ENCODE assay signal across 25 cellular contexts in the genomic region with DNA sequence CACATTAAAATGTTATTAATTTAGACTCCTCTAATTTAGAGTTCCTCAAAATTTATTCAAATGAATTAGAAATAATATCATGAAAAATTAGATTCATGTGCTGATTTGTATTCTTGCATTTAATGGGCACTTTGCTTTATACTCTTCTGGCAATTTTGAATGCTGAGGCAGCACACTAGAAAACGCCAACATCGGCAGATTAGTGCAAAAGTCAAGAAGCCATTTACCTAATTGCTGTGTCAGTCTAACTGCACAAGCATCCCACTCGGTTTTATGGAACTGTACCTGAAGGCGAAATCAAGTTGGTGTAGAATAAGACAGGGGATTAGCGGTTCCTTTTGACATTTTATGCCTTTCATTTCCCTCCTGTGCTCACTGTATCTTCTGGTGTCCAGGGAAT.
DNase-seq lines count a peak whose midpoint lies in the region; ATAC-seq, FAIRE-seq and TF ChIP-seq lines count a peak whose summit lies in the region.
"Had no signal": no experiment of that assay in that cellular context is flagged by ENCODE, and none has a peak within 500 bp of the region (broad histone marks: within the 10 kb centered on the region; RNA-seq: fewer than 3 reads in every experiment).

No MANE protein-coding gene starts in this region.

- DNase-seq in NCI-H748 (lab: John Stamatoyannopoulos, UW; ENCODE audit: unreplicated experiment) (peak; percentile 24), NCI-H748 treated with DMSO at 0.1 percent for 48 hours (lab: John Stamatoyannopoulos, UW) (no peak), NCI-H2227 (lab: John Stamatoyannopoulos, UW; ENCODE audit: unreplicated experiment) (peak; percentile 3), H1 (ENCODE audit: low read depth in 1 of 2, low spot score in 2 of 2) (no peak), hippocampal formation (lab: John Stamatoyannopoulos, UW) (no peak)
- DNase-seq: C1 segment of cervical spinal cord; Caco-2; CD4-positive, alpha-beta memory T cell; GOT3; HCEC 1CT; NCI-H146; NCI-H1930; NCI-H2107; NCI-H226; NCI-H510A; NCI-H774; PC-9; Right ventricle myocardium superior; T-helper 1 cell had no signal

- H3K27ac ChIP-seq in H1 (ENCODE audit: low read depth, low read length) (no peak overlapping the region), neural cell (ENCODE audit: low read length) (peak overlapping the region; percentile 21)
- H3K27ac ChIP-seq: PC-9, SJSA1 had no signal

- H3K56ac ChIP-seq in H1 (replicated peaks; ENCODE audit: insufficient read length, low read depth, low read length), result no peak overlapping the region

- H2AFZ ChIP-seq in H1 (ENCODE audit: low read length) (0 out of 2 replicates have a peak overlapping the region, but pooled peaks have one; percentile 58), neural cell (ENCODE audit: low read depth, low read length) (no peak overlapping the region)
- H2AFZ ChIP-seq: PC-9 had no signal

- H3K4me3 ChIP-seq in H1 (ENCODE audit: extremely low read depth in 1 of 4, insufficient read depth in 2 of 4, low read depth in 3 of 4, low read length in 4 of 4) (no peak overlapping the region), neural cell (ENCODE audit: low read length) (peak overlapping the region; percentile 24)
- H3K4me3 ChIP-seq: K562, PC-9, SJSA1 had no signal

- TF ChIP-seq EP300 in H1 (IDR thresholded peaks at IDR 0.05; ENCODE audit: borderline replicate concordance in 1 of 2, low read depth in 2 of 2, low read length in 2 of 2) (no peak), neural cell (conservative IDR thresholded peaks at IDR 0.05; ENCODE audit: poor library complexity, severe bottlenecking) (peak; percentile 33)

- no peak overlapping the region for H4K5ac ChIP-seq in H1 (ENCODE audit: insufficient read length, low read depth, low read length)

- FAIRE-seq in H1 (lab: Jason Lieb, UNC), result no peak
- FAIRE-seq: G401.6, K562 had no signal

- POLR2A ChIA-PET in H1 (lab: Charles Lee; ENCODE audit: partially characterized antibody), result no interaction called here

- CTCF ChIA-PET in H1 (lab: Charles Lee; ENCODE audit: partially characterized antibody), result no interaction called here

- ATAC-seq in GM19035 (IDR thresholded peaks at IDR 0.05; ENCODE audit: unreplicated experiment) (no peak), HG02970 (IDR thresholded peaks at IDR 0.05; ENCODE audit: low FRiP score, unreplicated experiment) (no peak)
- ATAC-seq: K562 had no signal

- H3K4ac ChIP-seq in H1 (replicated peaks; ENCODE audit: insufficient read length, low read depth, low read length), result no peak overlapping the region

- no peak overlapping the region for H3K14ac ChIP-seq in H1 (ENCODE audit: insufficient read length)

- no peak overlapping the region for H2BK12ac ChIP-seq in H1 (ENCODE audit: low read depth, low read length)

- H3K9me3 ChIP-seq in H1 (ENCODE audit: insufficient read depth in 2 of 2, low read depth in 1 of 2, low read length in 1 of 2) (no peaks in the 10 kb centered on the region), neural cell (ENCODE audit: low read length) (no peaks in the 10 kb centered on the region)
- H3K9me3 ChIP-seq: Caco-2, SJSA1 had no signal

- H3K27me3 ChIP-seq in H1 (replicated peaks in 1 of 4; ENCODE audit: control insufficient read depth in 3 of 4, extremely low read depth in 1 of 4, insufficient read depth in 3 of 4, low read length in 3 of 4) (peaks cover 0 to 1% (median 0%) of the 10 kb centered on the region in 4 experiments; a peak in 1 of 7 replicates), neural cell (ENCODE audit: insufficient read depth, low read depth, low read length) (no peaks in the 10 kb centered on the region)
- H3K27me3 ChIP-seq: SJSA1 had no signal

- H3K9me2 ChIP-seq in neural cell (ENCODE audit: insufficient read depth, low read length), result no peaks in the 10 kb centered on the region

- H2BK15ac ChIP-seq in H1 (ENCODE audit: low read length), result no peak overlapping the region

- no peaks in the 10 kb centered on the region for H3K79me2 ChIP-seq in H1 (ENCODE audit: control insufficient read depth in 1 of 2, insufficient read depth in 2 of 2, low read length in 2 of 2)
- no peaks in the 10 kb centered on the region for H3K79me2 ChIP-seq in neural cell (replicated peaks; ENCODE audit: insufficient read depth, low read length)

- no peak overlapping the region for H3K4me2 ChIP-seq in H1 (ENCODE audit: insufficient read depth in 1 of 2, low read depth in 2 of 2, low read length in 2 of 2)
- H3K4me2 ChIP-seq in neural cell (ENCODE audit: low read length), result peak overlapping the region; percentile 20
- H3K4me2 ChIP-seq: PC-9 had no signal

- no peaks in the 10 kb centered on the region for H3K23me2 ChIP-seq in H1 (ENCODE audit: low read depth, low read length)

- H3K9ac ChIP-seq in H1 (replicated peaks in 1 of 4; ENCODE audit: extremely low read depth in 1 of 4, low read depth in 3 of 4, low read length in 3 of 4) (no peak overlapping the region), neural cell (ENCODE audit: low read length) (no peak overlapping the region)

- H2BK5ac ChIP-seq in H1 (ENCODE audit: low read depth, low read length), result no peak overlapping the region

- no peak for TF ChIP-seq RAD21 in H1 (IDR thresholded peaks at IDR 0.05 in 1 of 2, conservative IDR thresholded peaks at IDR 0.05 in 1 of 2; ENCODE audit: low read depth in 2 of 2, low read length in 2 of 2)
- no peak for TF ChIP-seq RAD21 in neural cell (conservative IDR thresholded peaks at IDR 0.05)

- H4K20me1 ChIP-seq in H1 (replicated peaks in 1 of 2; ENCODE audit: control insufficient read depth in 1 of 2, insufficient read depth in 2 of 2, low read length in 2 of 2), result no peaks in the 10 kb centered on the region
- no peaks in the 10 kb centered on the region for H4K20me1 ChIP-seq in neural cell (ENCODE audit: insufficient read depth)

- H3K36me3 ChIP-seq in H1 (ENCODE audit: control insufficient read depth in 2 of 4, insufficient read depth in 4 of 4, low read length in 3 of 4) (no peaks in the 10 kb centered on the region), neural cell (ENCODE audit: insufficient read depth, low read length) (no peaks in the 10 kb centered on the region)
- H3K36me3 ChIP-seq: SJSA1 had no signal

- WGBS in H1 (ENCODE audit: extremely low coverage in 1 of 2, insufficient coverage in 1 of 2, insufficient read length in 1 of 2, insufficient replicate concordance in 2 of 2, low coverage in 1 of 2, low lambda C conversion rate in 2 of 2, missing lambda C conversion rate in 1 of 2), 2 experiments, result 95% methylated on average over 5 of the region's 5 CpGs; no CpG with 5 or more reads in 1 of the 2 experiments

- H2BK120ac ChIP-seq in H1 (replicated peaks; ENCODE audit: low read depth, low read length), result no peak overlapping the region

- H2BK20ac ChIP-seq in H1 (ENCODE audit: low read length), result no peak overlapping the region

- no peak overlapping the region for H4K8ac ChIP-seq in H1 (ENCODE audit: extremely low read depth, insufficient read depth, low read length)

- H2AK5ac ChIP-seq in H1 (ENCODE audit: low read depth, low read length), result no peak overlapping the region

- H3K23ac ChIP-seq in H1 (ENCODE audit: insufficient read length), result no peak overlapping the region

- H4K91ac ChIP-seq in H1 (replicated peaks; ENCODE audit: insufficient read length, low read length), result no peak overlapping the region

- H3F3A ChIP-seq in neural cell (ENCODE audit: insufficient read depth, low read length, poor library complexity, severe bottlenecking), result no peaks in the 10 kb centered on the region

- no peaks in the 10 kb centered on the region for H3K79me1 ChIP-seq in H1 (ENCODE audit: low read depth, low read length)

- H3K18ac ChIP-seq in H1 (ENCODE audit: extremely low read depth, low read length), result no peak overlapping the region

- no peaks in the 10 kb centered on the region; a peak in 2 of 7 replicates for H3K4me1 ChIP-seq in H1 (replicated peaks in 1 of 4; ENCODE audit: control insufficient read depth in 3 of 4, insufficient read depth in 4 of 4, low read length in 3 of 4)
- H3K4me1 ChIP-seq: Caco-2, SJSA1 had no signal

- TF ChIP-seq CTCF in H1 (IDR thresholded peaks at IDR 0.05; ENCODE audit: control extremely low read depth in 1 of 3, insufficient read depth in 1 of 3, low read depth in 1 of 3, low read length in 3 of 3) (no peak), neural cell (IDR thresholded peaks at IDR 0.05; ENCODE audit: poor library complexity, severe bottlenecking) (no peak)

- TF ChIP-seq POLR2A in H1 (IDR thresholded peaks at IDR 0.05; ENCODE audit: control extremely low read depth in 1 of 2, low read depth in 2 of 2, low read length in 2 of 2), result no peak

TF ChIP-seq in H1, 55 proteins besides CTCF, POLR2A, EP300 and RAD21:
- TF ChIP-seq CHD1 (IDR thresholded peaks at IDR 0.05; ENCODE audit: low read depth, low read length), result no peak
- TF ChIP-seq MAFK (IDR thresholded peaks at IDR 0.05; ENCODE audit: low read depth, low read length), result peak; percentile 32; the same call in 1 of the 2 replicates
- no peak for TF ChIP-seq CREB1 (IDR thresholded peaks at IDR 0.05)
- no peak for TF ChIP-seq RBBP5 (IDR thresholded peaks at IDR 0.05; ENCODE audit: borderline replicate concordance, low read depth, low read length)

TF ChIP-seq in neural cell, 6 proteins besides CTCF, POLR2A, EP300 and RAD21 (continues in another document):
- TF ChIP-seq, protein P1, sequence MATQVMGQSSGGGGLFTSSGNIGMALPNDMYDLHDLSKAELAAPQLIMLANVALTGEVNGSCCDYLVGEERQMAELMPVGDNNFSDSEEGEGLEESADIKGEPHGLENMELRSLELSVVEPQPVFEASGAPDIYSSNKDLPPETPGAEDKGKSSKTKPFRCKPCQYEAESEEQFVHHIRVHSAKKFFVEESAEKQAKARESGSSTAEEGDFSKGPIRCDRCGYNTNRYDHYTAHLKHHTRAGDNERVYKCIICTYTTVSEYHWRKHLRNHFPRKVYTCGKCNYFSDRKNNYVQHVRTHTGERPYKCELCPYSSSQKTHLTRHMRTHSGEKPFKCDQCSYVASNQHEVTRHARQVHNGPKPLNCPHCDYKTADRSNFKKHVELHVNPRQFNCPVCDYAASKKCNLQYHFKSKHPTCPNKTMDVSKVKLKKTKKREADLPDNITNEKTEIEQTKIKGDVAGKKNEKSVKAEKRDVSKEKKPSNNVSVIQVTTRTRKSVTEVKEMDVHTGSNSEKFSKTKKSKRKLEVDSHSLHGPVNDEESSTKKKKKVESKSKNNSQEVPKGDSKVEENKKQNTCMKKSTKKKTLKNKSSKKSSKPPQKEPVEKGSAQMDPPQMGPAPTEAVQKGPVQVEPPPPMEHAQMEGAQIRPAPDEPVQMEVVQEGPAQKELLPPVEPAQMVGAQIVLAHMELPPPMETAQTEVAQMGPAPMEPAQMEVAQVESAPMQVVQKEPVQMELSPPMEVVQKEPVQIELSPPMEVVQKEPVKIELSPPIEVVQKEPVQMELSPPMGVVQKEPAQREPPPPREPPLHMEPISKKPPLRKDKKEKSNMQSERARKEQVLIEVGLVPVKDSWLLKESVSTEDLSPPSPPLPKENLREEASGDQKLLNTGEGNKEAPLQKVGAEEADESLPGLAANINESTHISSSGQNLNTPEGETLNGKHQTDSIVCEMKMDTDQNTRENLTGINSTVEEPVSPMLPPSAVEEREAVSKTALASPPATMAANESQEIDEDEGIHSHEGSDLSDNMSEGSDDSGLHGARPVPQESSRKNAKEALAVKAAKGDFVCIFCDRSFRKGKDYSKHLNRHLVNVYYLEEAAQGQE (IDR thresholded peaks at IDR 0.05; ENCODE audit: borderline replicate concordance), result no peak
- TF ChIP-seq MXI1 (conservative IDR thresholded peaks at IDR 0.05; ENCODE audit: poor library complexity, severe bottlenecking) (no peak), POLR2AphosphoS5 (IDR thresholded peaks at IDR 0.05) (no peak), TAF1 (IDR thresholded peaks at IDR 0.05; ENCODE audit: low read depth) (no peak)

Comparison
In these comparisons a context has a peak if more than half of its experiments do, and no peak if none do; other contexts are left out.
1. DNase-seq: peak in NCI-H748 (single experiment) and NCI-H2227 (single experiment); none in NCI-H748 treated with DMSO at 0.1 percent for 48 hours (single experiment), H1 (0 of 2) and hippocampal formation (0 of 2).